Comparison of ENCODE assay signal across 8 cellular contexts in genomic region chr7:7969306-7970112, GRCh38. TPM values are rescaled to one million over a fixed set of nuclear protein-coding genes. Genes with fewer than 3 reads are reported as not detected.
DNase-seq lines count a peak whose midpoint lies in the region; TF ChIP-seq lines count a peak whose summit lies in the region.

No MANE protein-coding gene starts in this region.

- H3K27ac ChIP-seq in cardiac muscle cell (peak overlapping the region; percentile 84), trophoblast cell (ENCODE audit: low read depth, low read length) (peak overlapping the region; percentile 66), uterus (peak overlapping the region; percentile 94 to 99)

- TF ChIP-seq CTCF in cardiac muscle cell (IDR thresholded peaks at IDR 0.05; ENCODE audit: low read depth, low read length) (no peak), uterus (IDR thresholded peaks at IDR 0.05) (peak in 1 of 4 experiments; percentile 9)

- H3K4me3 ChIP-seq in cardiac muscle cell (peak overlapping the region; percentile 69), trophoblast cell (ENCODE audit: low read depth, low read length) (peak overlapping the region; percentile 99), uterus (peak overlapping the region; percentile 68 to 97)

- H3K4me3 Mint-ChIP-seq in activated naive CD8-positive, alpha-beta T cell, result peak overlapping the region; percentile 63

- H3K4me2 ChIP-seq in trophoblast cell (ENCODE audit: low read length), result peak overlapping the region; percentile 78

- H3K27me3 Mint-ChIP-seq in activated naive CD8-positive, alpha-beta T cell, result no peaks in the 10 kb centered on the region

- peak overlapping the region; percentile 98 for H4K91ac ChIP-seq in trophoblast cell (ENCODE audit: low read depth, low read length)

- no peak for TF ChIP-seq POLR2A in uterus (IDR thresholded peaks at IDR 0.05)

- H3K18ac ChIP-seq in trophoblast cell (ENCODE audit: low read length), result peak overlapping the region; percentile 99

- H3K23ac ChIP-seq in trophoblast cell (ENCODE audit: low read length), result no peak overlapping the region

- H3K4me1 ChIP-seq in cardiac muscle cell (ENCODE audit: low read depth) (peaks cover 14% of the 10 kb centered on the region), trophoblast cell (ENCODE audit: control insufficient read depth in 1 of 2, insufficient read depth in 2 of 2, low read length in 2 of 2) (peaks cover 0 to 4% of the 10 kb centered on the region in 2 experiments), uterus (no peaks in the 10 kb centered on the region)

- no peak overlapping the region for H2BK12ac ChIP-seq in trophoblast cell (ENCODE audit: low read length)

- peak overlapping the region; percentile 91 for H3K9ac ChIP-seq in trophoblast cell (ENCODE audit: low read length)

- peak overlapping the region; percentile 83 for H2BK5ac ChIP-seq in trophoblast cell (ENCODE audit: low read depth, low read length, poor library complexity)

- H2AK5ac ChIP-seq in trophoblast cell (ENCODE audit: low read length), result no peak overlapping the region

- H3K36me3 Mint-ChIP-seq in activated naive CD8-positive, alpha-beta T cell, result no peaks in the 10 kb centered on the region

- peak overlapping the region; percentile 90 for H3K4ac ChIP-seq in trophoblast cell (ENCODE audit: low read depth, low read length)

- intact Hi-C loops in uterus (cut with DNase I; ENCODE audit: low total_unique reads), result no loop called here

- no peaks in the 10 kb centered on the region for H3K9me3 ChIP-seq in cardiac muscle cell (ENCODE audit: low read depth)
- no peaks in the 10 kb centered on the region for H3K9me3 ChIP-seq in trophoblast cell (ENCODE audit: insufficient read depth, low read depth, low read length)
- H3K9me3 ChIP-seq in uterus, result no peaks in the 10 kb centered on the region

- peak overlapping the region; percentile 59 for H3K14ac ChIP-seq in trophoblast cell (ENCODE audit: low read length)

- DNase-seq in NCI-H526 (lab: John Stamatoyannopoulos, UW) (peak; percentile 62 to 66), NCI-H526 treated with DMSO at 0.1 percent for 48 hours (lab: John Stamatoyannopoulos, UW) (no peak), HS-5 (ENCODE audit: low read depth) (peak; percentile 44), RPMI8226 (peak; percentile 77), cardiac muscle cell (ENCODE audit: low read depth in 1 of 2, low spot score in 1 of 2) (peak; percentile 40 to 67), trophoblast cell (peak; percentile 17 to 55), uterus (peak; percentile 22 to 25)

- peaks cover 12% of the 10 kb centered on the region for H3K79me1 ChIP-seq in trophoblast cell (ENCODE audit: low read length)

- peak overlapping the region; percentile 77 for H2AFZ ChIP-seq in trophoblast cell (ENCODE audit: insufficient read depth, low read length, poor library complexity)

- H3K4me1 Mint-ChIP-seq in activated naive CD8-positive, alpha-beta T cell (ENCODE audit: low read depth), result peaks cover 36% of the 10 kb centered on the region

- H4K12ac ChIP-seq in trophoblast cell (ENCODE audit: low read depth, low read length), result no peak overlapping the region

- H3K27me3 ChIP-seq in cardiac muscle cell (no peaks in the 10 kb centered on the region), trophoblast cell (ENCODE audit: insufficient read depth, low read length) (no peaks in the 10 kb centered on the region), uterus (no peaks in the 10 kb centered on the region)

- no CpG with 5 or more reads among the region's 91 CpGs for WGBS in trophoblast cell (ENCODE audit: extremely low coverage, insufficient coverage, insufficient read length)

- H3K79me2 ChIP-seq in trophoblast cell (ENCODE audit: control insufficient read depth, insufficient read depth, low read length, poor library complexity), result peaks cover 11% of the 10 kb centered on the region

- H2BK120ac ChIP-seq in trophoblast cell (ENCODE audit: insufficient read depth, low read length, poor library complexity), result peak overlapping the region; percentile 56

- H3K36me3 ChIP-seq in cardiac muscle cell, result no peaks in the 10 kb centered on the region
- no peaks in the 10 kb centered on the region for H3K36me3 ChIP-seq in trophoblast cell (ENCODE audit: control insufficient read depth in 1 of 2, insufficient read depth in 2 of 2, low read length in 2 of 2)
- H3K36me3 ChIP-seq in uterus, result no peaks in the 10 kb centered on the region

- no peaks in the 10 kb centered on the region for H3K9me3 Mint-ChIP-seq in activated naive CD8-positive, alpha-beta T cell (ENCODE audit: low read depth)

- no peak overlapping the region for H3K27ac Mint-ChIP-seq in activated naive CD8-positive, alpha-beta T cell

- H4K8ac ChIP-seq in trophoblast cell (ENCODE audit: low read depth, low read length), result peak overlapping the region; percentile 63

RNA-seq across cellular contexts. Expression of gene GLCCI1, which starts 0.9 kb away (rescaled TPM):
- total RNA-seq in cardiac muscle cell, result 4.1 and 8.6 TPM in 2 replicates
- polyA plus RNA-seq in cardiac muscle cell, result 16.4 and 29.1 TPM in 2 replicates
- polyA plus RNA-seq in trophoblast cell (2013), result 12.8 and 14.0 TPM in 2 replicates
- total RNA-seq in uterus, result 10 to 100 TPM in 2 of 4 donors, 1 to 10 TPM in 2; 2.9 to 21.6 (median 9.0) TPM
